1 cellular context compared by ENCODE assay signal in the genomic region with DNA sequence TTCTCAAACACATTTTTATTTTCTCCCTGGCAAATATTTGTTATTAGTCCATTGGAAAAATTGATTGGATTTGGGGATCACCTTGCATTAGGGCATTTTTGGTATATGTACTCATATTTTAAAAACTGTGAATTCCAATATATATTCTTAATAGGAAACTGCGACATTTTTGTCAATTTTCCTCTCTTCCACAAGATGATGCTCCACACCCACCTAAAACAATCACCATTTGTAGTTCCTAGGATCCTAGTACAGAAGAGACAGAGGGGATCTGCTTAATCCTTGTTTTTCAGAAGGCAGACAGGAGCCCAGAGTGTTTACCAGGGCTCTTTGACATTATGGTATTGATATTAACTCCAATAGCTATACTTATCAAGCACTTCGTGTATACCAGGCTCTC.
TF ChIP-seq lines count a peak whose summit lies in the region.

No MANE protein-coding gene starts in this region.

TF ChIP-seq in H1, 55 proteins besides CTCF, POLR2A, EP300 and RAD21:
- TF ChIP-seq PHF8 (conservative IDR thresholded peaks at IDR 0.05; ENCODE audit: low read depth, low read length) (no peak), RBBP5 (IDR thresholded peaks at IDR 0.05; ENCODE audit: borderline replicate concordance, low read depth, low read length) (no peak), JUN (IDR thresholded peaks at IDR 0.05; ENCODE audit: low read depth, low read length) (no peak), BCL11A (IDR thresholded peaks at IDR 0.05; ENCODE audit: low read depth in 2 of 2, low read length in 2 of 2) (no peak), GABPA (IDR thresholded peaks at IDR 0.05; ENCODE audit: borderline replicate concordance, insufficient read depth, low read length) (no peak), NANOG (IDR thresholded peaks at IDR 0.05; ENCODE audit: insufficient read depth, low read depth, low read length, poor library complexity, severe bottlenecking) (no peak), CHD1 (IDR thresholded peaks at IDR 0.05; ENCODE audit: low read depth, low read length) (no peak), SRF (IDR thresholded peaks at IDR 0.05; ENCODE audit: low read depth, low read length) (no peak), CHD2 (IDR thresholded peaks at IDR 0.05; ENCODE audit: low read length) (no peak), SP4 (IDR thresholded peaks at IDR 0.05; ENCODE audit: low read length) (no peak), SIX5 (IDR thresholded peaks at IDR 0.05; ENCODE audit: low read depth, low read length) (no peak), TBP (IDR thresholded peaks at IDR 0.05; ENCODE audit: low read depth, low read length) (no peak), CBX8 (IDR thresholded peaks at IDR 0.05; ENCODE audit: borderline replicate concordance, low read depth, low read length) (no peak), TAF7 (optimal IDR thresholded peaks at IDR 0.05; ENCODE audit: borderline replicate concordance, low read depth, low read length) (no peak), TEAD4 (IDR thresholded peaks at IDR 0.05; ENCODE audit: low read depth, low read length) (no peak), SP2 (IDR thresholded peaks at IDR 0.05; ENCODE audit: low read length) (no peak), POU5F1 (IDR thresholded peaks at IDR 0.05; ENCODE audit: low read depth, low read length) (no peak)
